8 cellular contexts compared by ENCODE assay signal in genomic region chrX:102863735-102864134, GRCh38.
DNase-seq lines count a peak whose midpoint lies in the region; ATAC-seq and TF ChIP-seq lines count a peak whose summit lies in the region.

No MANE protein-coding gene starts in this region.

- POLR2A ChIA-PET in Panc1 (lab: Charles Lee): no interaction called here

- no peak overlapping the region for H3K4me2 ChIP-seq in KMS-11

- BruUV-seq in Panc1 (replicated peaks; lab: Mats Ljungman, UMichigan): no TSS peak

- DNase-seq in ELF-1 (ENCODE audit: low read depth, low spot score) (peak; percentile 90), Panc1 (ENCODE audit: low read depth, low spot score) (peak; percentile 72), fibroblast of the aortic adventitia (ENCODE audit: low read depth) (peak; percentile 81), nucleus accumbens (lab: John Stamatoyannopoulos, UW) (peak in 50 of 56 donors; percentile 1 to 87 (median 57)), suprapubic skin (ENCODE audit: low spot score in 2 of 2) (peak; percentile 87 to 89)
- DNase-seq in activated T-cell treated with anti-CD3 and anti-CD28 coated beads, Interleukin-2, amount 50 U/mL, for 48 hours: peak; percentile 92 to 95

- in situ Hi-C loops in Panc1 (cut with HindIII; ENCODE audit: low pct_unique_long_range_greater_than_20kb, low sequenced_read_pairs): no loop called here

- no peak overlapping the region for H3K9ac ChIP-seq in KMS-11

- H3K27ac ChIP-seq in KMS-11 (no peak overlapping the region), Panc1 (ENCODE audit: low read length) (no peak overlapping the region), suprapubic skin (no peak overlapping the region)

- H2AFZ ChIP-seq in KMS-11 (ENCODE audit: low read depth): no peak overlapping the region

- H3K27me3 ChIP-seq in KMS-11 (ENCODE audit: insufficient read depth, low read depth): no peaks in the 10 kb centered on the region
- H3K27me3 ChIP-seq in Panc1 (ENCODE audit: control insufficient read depth, insufficient read depth, low read length): no peaks in the 10 kb centered on the region
- H3K27me3 ChIP-seq in suprapubic skin: no peaks in the 10 kb centered on the region

- H3K4me1 ChIP-seq in KMS-11 (ENCODE audit: low read depth, poor library complexity, severe bottlenecking): no peaks in the 10 kb centered on the region
- H3K4me1 ChIP-seq in Panc1 (ENCODE audit: control insufficient read depth, insufficient read depth, low read length): no peaks in the 10 kb centered on the region
- H3K4me1 ChIP-seq in suprapubic skin: no peaks in the 10 kb centered on the region

- TF ChIP-seq EP300 in suprapubic skin (IDR thresholded peaks at IDR 0.05): no peak

- H3K4me3 ChIP-seq in KMS-11 (IDR thresholded peaks at IDR 0.05; ENCODE audit: insufficient read depth, low read depth, low read length) (no peak overlapping the region), Panc1 (ENCODE audit: low read depth in 2 of 2, low read length in 2 of 2) (no peak overlapping the region), fibroblast of the aortic adventitia (ENCODE audit: low read depth, low read length) (no peak overlapping the region), suprapubic skin (no peak overlapping the region)

- TF ChIP-seq POLR2A in suprapubic skin (IDR thresholded peaks at IDR 0.05): no peak

- no peaks in the 10 kb centered on the region for H4K20me1 ChIP-seq in KMS-11 (ENCODE audit: insufficient read depth)

- CTCF ChIA-PET in Panc1 (lab: Charles Lee): interaction anchor here (0.8 to 1.2 kb wide), 2 partner anchors 20 to 37 kb away, joined by 3 to 8 read pairs; no protein-coding TSS in a partner anchor

- ATAC-seq in GM21786 (IDR thresholded peaks at IDR 0.05; ENCODE audit: unreplicated experiment) (peak; percentile 94), Panc1 (peak; percentile 86)

- H3K36me3 ChIP-seq in KMS-11 (ENCODE audit: insufficient read depth) (no peaks in the 10 kb centered on the region), Panc1 (ENCODE audit: control insufficient read depth, insufficient read depth, low read length) (no peaks in the 10 kb centered on the region), suprapubic skin (peaks cover 4% of the 10 kb centered on the region)

- TF ChIP-seq CTCF in KMS-11 (conservative IDR thresholded peaks at IDR 0.05; ENCODE audit: low read depth, low read length): peak; percentile 86
- TF ChIP-seq CTCF in Panc1 (IDR thresholded peaks at IDR 0.05): peak; percentile 90
- peak; percentile 87 for TF ChIP-seq CTCF in fibroblast of the aortic adventitia (IDR thresholded peaks at IDR 0.05; ENCODE audit: insufficient read depth, low read length)
- peak; percentile 74 to 80 for TF ChIP-seq CTCF in suprapubic skin (IDR thresholded peaks at IDR 0.05)

- H3K9me3 ChIP-seq in Panc1 (ENCODE audit: control insufficient read depth, insufficient read depth, low read depth, low read length) (no peaks in the 10 kb centered on the region), suprapubic skin (no peaks in the 10 kb centered on the region)

- H3K79me2 ChIP-seq in KMS-11 (ENCODE audit: insufficient read depth, low read depth): no peaks in the 10 kb centered on the region

- intact Hi-C loops in Panc1 (cut with micrococcal nuclease; ENCODE audit: unreplicated experiment): no loop called here

- WGBS in suprapubic skin: 5% methylated on average over 4 of the region's 4 CpGs
